Comparison of ENCODE assay signal across 24 cellular contexts in the genomic region with DNA sequence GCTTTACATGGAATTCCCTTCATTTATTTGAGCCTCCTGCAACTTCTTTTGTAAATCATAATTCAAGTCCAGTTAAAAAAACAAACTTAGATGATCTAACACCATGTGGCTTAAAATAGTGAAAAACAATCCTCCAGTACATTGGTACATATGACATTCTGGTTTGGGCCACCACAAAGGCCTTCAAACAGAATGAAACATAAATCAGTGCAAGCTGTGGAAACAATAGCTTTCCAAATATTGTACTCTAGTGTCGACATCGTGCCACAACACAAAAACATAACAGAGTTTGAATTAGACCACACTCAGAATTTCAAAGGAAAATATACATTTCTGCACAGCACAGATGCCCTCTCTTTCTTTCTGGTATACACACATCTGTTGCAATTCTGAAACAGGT.
"Had no signal": no experiment of that assay in that cellular context is flagged by ENCODE, and none has a peak within 500 bp of the region (broad histone marks: within the 10 kb centered on the region; RNA-seq: fewer than 3 reads in every experiment).

No MANE protein-coding gene starts in this region.

- ATAC-seq: activated T-helper 17 cell treated with anti-CD3 and anti-CD28 coated beads, Interleukin-2, amount 50 U/mL, for 72 hours; heart right ventricle; left colon; lower lobe of right lung; mucosa of descending colon; pancreas; psoas muscle; stimulated activated naive CD8-positive, alpha-beta T cell treated with anti-CD3 and anti-CD28 coated beads, Interleukin-15, Interleukin-2, amounts not matched to agents 100 U/mL and 50 U/mL, for 24 hours had no signal

- H3K4me1 Mint-ChIP-seq: activated T-helper 17 cell treated with anti-CD3 and anti-CD28 coated beads, Interleukin-2, amount 50 U/mL, for 72 hours; nephron progenitor cell had no signal

- H3K36me3 ChIP-seq: heart right ventricle, lower lobe of right lung, pancreas, right atrium auricular region, thyroid gland had no signal

- H3K27ac ChIP-seq: heart right ventricle, lower lobe of right lung, pancreas, psoas muscle, right atrium auricular region, thyroid gland had no signal

- DNase-seq: activated CD4-positive, alpha-beta T cell treated with anti-CD3 and anti-CD28 coated beads for 1 hour; activated CD4-positive, alpha-beta T cell treated with anti-CD3 and anti-CD28 coated beads, Interleukin-2, amount 50 U/mL, for 1 hour; activated T-cell treated with anti-CD3 and anti-CD28 coated beads, Interleukin-2, amount 50 U/mL, for 24 hours; amniotic stem cell; cerebellar nuclear complex; cortex of kidney; effector CD4-positive, alpha-beta T cell; erythroblast; heart right ventricle; left colon; lower lobe of right lung; mesendoderm; mucosa of descending colon; nephron progenitor cell; pancreas; psoas muscle; stimulated activated CD4-positive, alpha-beta T cell treated with anti-CD3 and anti-CD28 coated beads, Interleukin-4, amount 100 ng/mL, for 4 hours; stimulated activated naive CD8-positive, alpha-beta T cell treated with anti-CD3 and anti-CD28 coated beads, Interleukin-15, Interleukin-2, amounts not matched to agents 100 U/mL and 50 U/mL, for 24 hours; substantia nigra; T-helper 1 cell; thyroid gland had no signal

- H3K9me3 Mint-ChIP-seq: activated T-cell treated with anti-CD3 and anti-CD28 coated beads, Interleukin-2, amount 50 U/mL, for 24 hours; activated T-helper 17 cell treated with anti-CD3 and anti-CD28 coated beads, Interleukin-2, amount 50 U/mL, for 72 hours; nephron progenitor cell had no signal

- H3K4me3 Mint-ChIP-seq: activated naive CD8-positive, alpha-beta T cell; activated T-cell treated with anti-CD3 and anti-CD28 coated beads, Interleukin-2, amount 50 U/mL, for 24 hours; activated T-helper 17 cell treated with anti-CD3 and anti-CD28 coated beads, Interleukin-2, amount 50 U/mL, for 72 hours; nephron progenitor cell had no signal

- H3K27me3 Mint-ChIP-seq: activated naive CD8-positive, alpha-beta T cell; activated T-cell treated with anti-CD3 and anti-CD28 coated beads, Interleukin-2, amount 50 U/mL, for 24 hours; activated T-helper 17 cell treated with anti-CD3 and anti-CD28 coated beads, Interleukin-2, amount 50 U/mL, for 72 hours had no signal

- H3K27me3 ChIP-seq: heart right ventricle, pancreas, right atrium auricular region, thyroid gland had no signal

- H3K4me1 ChIP-seq: heart right ventricle, lower lobe of right lung, pancreas, psoas muscle, right atrium auricular region, thyroid gland had no signal

- H3K27ac Mint-ChIP-seq: activated naive CD8-positive, alpha-beta T cell; activated T-cell treated with anti-CD3 and anti-CD28 coated beads, Interleukin-2, amount 50 U/mL, for 24 hours; activated T-helper 17 cell treated with anti-CD3 and anti-CD28 coated beads, Interleukin-2, amount 50 U/mL, for 72 hours; nephron progenitor cell had no signal

- H3K36me3 Mint-ChIP-seq: activated naive CD8-positive, alpha-beta T cell had no signal

- H3K4me3 ChIP-seq: heart right ventricle, lower lobe of right lung, mucosa of descending colon, pancreas, psoas muscle, right atrium auricular region, thyroid gland had no signal
